Comparison of ENCODE assay signal across 8 cellular contexts in the genomic region with DNA sequence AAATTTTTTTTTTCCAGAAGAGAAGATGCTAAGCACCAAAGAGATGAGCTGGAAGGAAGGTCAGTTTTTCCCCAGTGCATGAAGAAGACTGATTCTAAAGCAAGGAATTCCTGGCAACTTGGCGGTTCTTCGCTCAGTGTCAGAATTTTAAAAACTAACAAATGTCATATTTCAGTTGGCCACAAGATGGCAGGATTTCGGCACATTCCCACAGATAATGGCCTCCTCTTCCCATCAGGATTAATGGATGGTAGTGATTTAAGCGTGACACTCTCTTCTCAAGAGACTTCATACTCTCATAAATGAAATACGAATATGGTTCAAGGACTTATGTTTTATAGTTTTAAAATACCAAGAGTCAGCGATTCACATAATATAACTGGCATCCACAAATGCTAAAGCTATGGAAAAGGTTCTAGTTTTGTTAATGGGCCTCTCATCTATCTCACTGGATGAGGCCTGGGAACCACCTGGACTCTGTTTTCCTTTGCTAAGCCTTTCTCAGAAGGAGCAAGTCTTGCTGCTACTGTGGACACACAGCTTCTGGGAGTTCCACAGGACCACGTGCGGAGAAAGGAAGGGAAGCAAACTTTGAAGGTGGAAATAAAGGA. TPM values are rescaled to one million over a fixed set of nuclear protein-coding genes. Genes with fewer than 3 reads are reported as not detected.
DNase-seq lines count a peak whose midpoint lies in the region; ATAC-seq, FAIRE-seq and TF ChIP-seq lines count a peak whose summit lies in the region.

No MANE protein-coding gene starts in this region.

- 33% methylated on average over 8 of the region's 8 CpGs for WGBS in A549 (ENCODE audit: missing lambda C conversion rate)
- 31% methylated on average over 8 of the region's 8 CpGs for WGBS in right lobe of liver (ENCODE audit: insufficient coverage, low coverage, low lambda C conversion rate, missing lambda C conversion rate)

- DNase-seq in A549 (ENCODE audit: low read depth in 1 of 2, low spot score in 1 of 2), result peak; percentile 46 to 48
- no peak for DNase-seq in GM06990 (ENCODE audit: extremely low read depth, insufficient read length)
- DNase-seq in NCI-H2029 (lab: John Stamatoyannopoulos, UW), result peak; percentile 15
- peak; percentile 45 for DNase-seq in cerebellar cortex (ENCODE audit: low spot score)
- DNase-seq in right lobe of liver, result no peak
- no peak for DNase-seq in NCI-H1048 (lab: John Stamatoyannopoulos, UW)
- DNase-seq in effector memory CD8-positive, alpha-beta T cell, result no peak

- H3K4me3 Mint-ChIP-seq in effector memory CD8-positive, alpha-beta T cell, result no peak overlapping the region

- CTCF ChIA-PET in A549 (lab: Yijun Ruan, JAX), result interaction anchor here (0.6 to 4.1 kb wide), 34 partner anchors 9 to 582 kb away, joined by 3 to 55 read pairs (median 3); no protein-coding TSS in a partner anchor

- ATAC-seq in A549, result peak; percentile 65 to 91; a peak in 5 of 6 replicates
- peak; percentile 75 to 82 (median 78) for ATAC-seq in right lobe of liver
- ATAC-seq in HG02870 (IDR thresholded peaks at IDR 0.05; ENCODE audit: unreplicated experiment), result no peak
- no peak for ATAC-seq in effector memory CD8-positive, alpha-beta T cell (replicated peaks)

- no peaks in the 10 kb centered on the region for H3K36me3 ChIP-seq in GM06990 (ENCODE audit: control insufficient read depth, insufficient read depth, low read length)
- no peaks in the 10 kb centered on the region for H3K36me3 ChIP-seq in right lobe of liver

- H3K27ac Mint-ChIP-seq in effector memory CD8-positive, alpha-beta T cell, result no peak overlapping the region

- H3K9me3 Mint-ChIP-seq in effector memory CD8-positive, alpha-beta T cell, result no peaks in the 10 kb centered on the region

- H3K27ac ChIP-seq in A549 (no peak overlapping the region; a peak in 1 of 6 replicates), right lobe of liver (no peak overlapping the region)

- H3K9me3 ChIP-seq in A549 (no peaks in the 10 kb centered on the region), right lobe of liver (no peaks in the 10 kb centered on the region)

- POLR2A ChIA-PET in A549 (lab: Yijun Ruan, JAX), result no interaction called here

- intact Hi-C loops in right lobe of liver (cut with DNase I), result loop anchor here (10.0 kb wide), 2 partner anchors 239 to 249 kb away; no protein-coding TSS in a partner anchor

- H3K4me1 ChIP-seq in A549 (peaks cover 15% of the 10 kb centered on the region; the same call in 2 of the 3 replicates), right lobe of liver (no peaks in the 10 kb centered on the region)

- H3K4me2 ChIP-seq in A549, result no peak overlapping the region

- TF ChIP-seq POLR2A in A549 (IDR thresholded peaks at IDR 0.05; ENCODE audit: low read length) (no peak), right lobe of liver (IDR thresholded peaks at IDR 0.05) (no peak)

- H3K4me3 ChIP-seq in A549 (no peak overlapping the region), GM06990 (replicated peaks; ENCODE audit: low read depth, low read length) (no peak overlapping the region), right lobe of liver (no peak overlapping the region)

- H3K27me3 ChIP-seq in GM06990 (replicated peaks; ENCODE audit: control insufficient read depth, insufficient read depth, low read length) (no peaks in the 10 kb centered on the region), right lobe of liver (no peaks in the 10 kb centered on the region)

- no peaks in the 10 kb centered on the region for H3K36me3 Mint-ChIP-seq in effector memory CD8-positive, alpha-beta T cell (ENCODE audit: insufficient read depth)

- peak; percentile 73 to 84 for TF ChIP-seq RAD21 in A549 (conservative IDR thresholded peaks at IDR 0.05 in 1 of 2, IDR thresholded peaks at IDR 0.05 in 1 of 2)

- TF ChIP-seq CTCF in A549 (IDR thresholded peaks at IDR 0.05) (peak; percentile 76), GM06990 (IDR thresholded peaks at IDR 0.05; ENCODE audit: insufficient read depth, low read length, poor library complexity, severe bottlenecking) (peak; percentile 42), right lobe of liver (IDR thresholded peaks at IDR 0.05) (peak; percentile 69 to 76 (median 73))

- peak; percentile 93 for FAIRE-seq in A549 (lab: Jason Lieb, UNC)

- TF ChIP-seq EP300 in A549 (IDR thresholded peaks at IDR 0.05), result no peak

- H3K27me3 Mint-ChIP-seq in effector memory CD8-positive, alpha-beta T cell, result peaks cover 22 to 28% of the 10 kb centered on the region in 2 donors

- H3K4me1 Mint-ChIP-seq in effector memory CD8-positive, alpha-beta T cell (ENCODE audit: low read depth in 2 of 2), result peaks cover 4 to 5% of the 10 kb centered on the region in 2 donors

TF ChIP-seq in A549, 52 proteins besides CTCF, POLR2A, EP300 and RAD21:
- TF ChIP-seq, protein P1, sequence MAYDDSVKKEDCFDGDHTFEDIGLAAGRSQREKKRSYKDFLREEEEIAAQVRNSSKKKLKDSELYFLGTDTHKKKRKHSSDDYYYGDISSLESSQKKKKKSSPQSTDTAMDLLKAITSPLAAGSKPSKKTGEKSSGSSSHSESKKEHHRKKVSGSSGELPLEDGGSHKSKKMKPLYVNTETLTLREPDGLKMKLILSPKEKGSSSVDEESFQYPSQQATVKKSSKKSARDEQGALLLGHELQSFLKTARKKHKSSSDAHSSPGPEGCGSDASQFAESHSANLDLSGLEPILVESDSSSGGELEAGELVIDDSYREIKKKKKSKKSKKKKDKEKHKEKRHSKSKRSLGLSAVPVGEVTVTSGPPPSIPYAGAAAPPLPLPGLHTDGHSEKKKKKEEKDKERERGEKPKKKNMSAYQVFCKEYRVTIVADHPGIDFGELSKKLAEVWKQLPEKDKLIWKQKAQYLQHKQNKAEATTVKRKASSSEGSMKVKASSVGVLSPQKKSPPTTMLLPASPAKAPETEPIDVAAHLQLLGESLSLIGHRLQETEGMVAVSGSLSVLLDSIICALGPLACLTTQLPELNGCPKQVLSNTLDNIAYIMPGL (CRISPR knock-in tag; IDR thresholded peaks at IDR 0.05; ENCODE audit: borderline replicate concordance), result no peak
- TF ChIP-seq ZC3H11A (IDR thresholded peaks at IDR 0.05) (no peak), FOXS1 (CRISPR knock-in tag; IDR thresholded peaks at IDR 0.05) (no peak), HOXB5 (CRISPR knock-in tag; IDR thresholded peaks at IDR 0.05) (no peak), RARB (CRISPR knock-in tag; IDR thresholded peaks at IDR 0.05) (no peak), EHF (CRISPR knock-in tag; IDR thresholded peaks at IDR 0.05) (no peak), ZSCAN20 (CRISPR knock-in tag; IDR thresholded peaks at IDR 0.05) (no peak), CHD2 (IDR thresholded peaks at IDR 0.05; ENCODE audit: low read length, partially characterized antibody) (no peak), SMC3 (IDR thresholded peaks at IDR 0.05) (peak; percentile 86), MAFK (IDR thresholded peaks at IDR 0.05; ENCODE audit: partially characterized antibody) (peak; percentile 56)

RNA-seq across cellular contexts. Expression of a gene that starts 46.1 kb away (rescaled TPM):
- polyA plus RNA-seq in A549 (2011; rRNA removed), result 0.04 TPM in 1 of 2 replicates, not detected in the other
- polyA plus RNA-seq in A549 (2012; cell fraction: cytosol; rRNA removed), result not detected in 2 replicates
- not detected in 2 replicates for polyA plus RNA-seq in A549 (2012; cell fraction: nucleus; rRNA removed)
- 0.04 TPM in 1 of 3 replicates, not detected in the others for polyA plus RNA-seq in A549 (2017; fragmentation: RNase III; extraction: RNeasy Plus Mini Kit Qiagen cat#74134 plus additional on column Dnase treatment)
- 0.50 TPM in 1 of 2 replicates, not detected in the other for polyA minus RNA-seq in A549 (2011; rRNA and poly(A)+ RNA removed)
- 1 to 10 TPM in 3 of 6 experiments, under 1 TPM in 3; 0.43 to 2.7 (median 1.1) TPM for total RNA-seq in right lobe of liver

RNA-seq across cellular contexts. Expression of a gene that starts 55.0 kb away (rescaled TPM):
- 0.44 and 0.48 TPM in 2 replicates for polyA plus RNA-seq in A549 (2011; rRNA removed)
- polyA plus RNA-seq in A549 (2012; cell fraction: cytosol; rRNA removed), result 0.05 and 0.09 TPM in 2 replicates
- polyA plus RNA-seq in A549 (2012; cell fraction: nucleus; rRNA removed), result 0.04 TPM in 1 of 2 replicates, not detected in the other
- polyA plus RNA-seq in A549 (2017; fragmentation: RNase III; extraction: RNeasy Plus Mini Kit Qiagen cat#74134 plus additional on column Dnase treatment), result 0.46 to 0.79 TPM (median 0.66 TPM) in 3 replicates
- 1.5 TPM in 1 of 2 replicates, not detected in the other for polyA minus RNA-seq in A549 (2011; rRNA and poly(A)+ RNA removed)
- 1 to 10 TPM in 3 of 6 experiments, under 1 TPM in 3; 0.68 to 2.1 (median 1.0) TPM for total RNA-seq in right lobe of liver

Comparison
In these comparisons a context has a peak if more than half of its experiments do, and no peak if none do; other contexts are left out.
1. ATAC-seq: peak in A549 (2 of 2) and right lobe of liver (4 of 4); none in HG02870 (single experiment) and effector memory CD8-positive, alpha-beta T cell (single experiment).
2. DNase-seq: peak in A549 (2 of 2), NCI-H2029 (single experiment) and cerebellar cortex (single experiment); none in GM06990 (single experiment), right lobe of liver (0 of 3), NCI-H1048 (single experiment) and effector memory CD8-positive, alpha-beta T cell (0 of 3).
3. Peak in every context shown above with its lines, with median percentiles within 50 percentile points of each other: CTCF ChIP-seq.